Comparison of ENCODE assay signal across 25 cellular contexts in genomic region chr3:48581621-48582481, GRCh38. TPM values are rescaled to one million over a fixed set of nuclear protein-coding genes. Genes with fewer than 3 reads are reported as not detected.
DNase-seq lines count a peak whose midpoint lies in the region; ATAC-seq and TF ChIP-seq lines count a peak whose summit lies in the region.
"Had no signal": no experiment of that assay in that cellular context is flagged by ENCODE, and none has a peak within 500 bp of the region (broad histone marks: within the 10 kb centered on the region; RNA-seq: fewer than 3 reads in every experiment).

No MANE protein-coding gene starts in this region.

- intact Hi-C loops in left colon (cut with DNase I, micrococcal nuclease) = no loop called here

- H3K36me3 Mint-ChIP-seq in activated naive CD4-positive, alpha-beta T cell treated with anti-CD3 and anti-CD28 coated beads, Interleukin-2, amount 50 U/mL, for 72 hours = no peaks in the 10 kb centered on the region
- H3K36me3 Mint-ChIP-seq: CD8-positive, alpha-beta T cell had no signal

- no peaks in the 10 kb centered on the region for H4K20me1 ChIP-seq in osteoblast (ENCODE audit: insufficient read depth, low read length)

- no peak overlapping the region for H2AFZ ChIP-seq in osteoblast (ENCODE audit: low read length)

- no peaks in the 10 kb centered on the region for H3K4me1 ChIP-seq in osteoblast (ENCODE audit: insufficient read depth, low read length)
- H3K4me1 ChIP-seq: SJCRH30 had no signal

- H3K9me3 ChIP-seq in osteoblast (ENCODE audit: low read depth, low read length) = no peaks in the 10 kb centered on the region
- H3K9me3 ChIP-seq: SJCRH30 had no signal

- DNase-seq in activated naive CD4-positive, alpha-beta T cell treated with anti-CD3 and anti-CD28 coated beads, Interleukin-2, amount 50 U/mL, for 72 hours (ENCODE audit: low spot score in 2 of 2) = no peak
- DNase-seq in activated naive CD4-positive, alpha-beta T cell treated with anti-CD3 and anti-CD28 coated beads, Interleukin-2, amount 50 U/mL, for 16 hours = no peak
- DNase-seq in left colon (no peak), osteoblast (ENCODE audit: insufficient read length, low spot score, missing footprints) (peak; percentile 91), inferior parietal cortex (ENCODE audit: extremely low spot score) (no peak), cerebellar cortex (ENCODE audit: low spot score) (no peak)
- DNase-seq: 8988T; AML-193; C1 segment of cervical spinal cord; CD8-positive, alpha-beta T cell; DND-41; H7; Karpas-422; NCI-H1694; NCI-H2081; NCI-H2171; NCI-H345; NCI-H524; NCI-H774; NK-92 treated with Interleukin-12 subunit alpha and Interleukin-12 subunit beta, amount 100 ng/mL, for 24 hours; SJCRH30 had no signal

- H3K4me3 ChIP-seq in osteoblast (ENCODE audit: insufficient read depth, low read length) = no peak overlapping the region
- H3K4me3 ChIP-seq: GM12878, SJCRH30 had no signal

- H3K36me3 ChIP-seq in osteoblast (ENCODE audit: insufficient read depth, low read length) = peaks cover 16% of the 10 kb centered on the region
- H3K36me3 ChIP-seq: SJCRH30 had no signal

- H3K79me2 ChIP-seq in osteoblast (ENCODE audit: insufficient read depth, low read length) = no peaks in the 10 kb centered on the region

- no peak for ATAC-seq in activated naive CD4-positive, alpha-beta T cell treated with anti-CD3 and anti-CD28 coated beads, Interleukin-2, amount 50 U/mL, for 72 hours
- ATAC-seq in left colon = peak; percentile 20
- ATAC-seq: CD8-positive, alpha-beta T cell; GM12878; Panc1 had no signal

- H3K27ac Mint-ChIP-seq in activated naive CD4-positive, alpha-beta T cell treated with anti-CD3 and anti-CD28 coated beads, Interleukin-2, amount 50 U/mL, for 72 hours = peak overlapping the region; percentile 15 to 55
- H3K27ac Mint-ChIP-seq: CD8-positive, alpha-beta T cell had no signal

- H3K4me2 ChIP-seq in osteoblast (ENCODE audit: insufficient read depth, low read length) = no peak overlapping the region

- no peaks in the 10 kb centered on the region for H3K9me3 Mint-ChIP-seq in activated naive CD4-positive, alpha-beta T cell treated with anti-CD3 and anti-CD28 coated beads, Interleukin-2, amount 50 U/mL, for 72 hours
- H3K9me3 Mint-ChIP-seq: CD8-positive, alpha-beta T cell had no signal

- no peak overlapping the region for H3K27ac ChIP-seq in osteoblast (ENCODE audit: low read depth, low read length)
- H3K27ac ChIP-seq: SJCRH30 had no signal

- H3K27me3 ChIP-seq in osteoblast (ENCODE audit: insufficient read depth, low read length) = no peaks in the 10 kb centered on the region
- H3K27me3 ChIP-seq: SJCRH30 had no signal

- TF ChIP-seq CTCF in osteoblast (IDR thresholded peaks at IDR 0.05; ENCODE audit: extremely low read depth, low read depth, low read length) = no peak

RNA-seq across cellular contexts. Expression of gene COL7A1, which starts 13.3 kb away (rescaled TPM):
- 1 to 10 TPM; 3.2 to 5.5 TPM for total RNA-seq in activated naive CD4-positive, alpha-beta T cell treated with anti-CD3 and anti-CD28 coated beads, Interleukin-2, amount 50 U/mL, for 72 hours
- 1 to 10 TPM; 4.5 to 5.7 TPM for total RNA-seq in left colon
- 12.7 and 21.4 TPM in 2 replicates for total RNA-seq in osteoblast

RNA-seq across cellular contexts. Expression of gene UCN2, which starts 18.3 kb away (rescaled TPM):
- under 1 TPM in 1 of 2 donors, not detected in 1; 0.21 TPM for total RNA-seq in activated naive CD4-positive, alpha-beta T cell treated with anti-CD3 and anti-CD28 coated beads, Interleukin-2, amount 50 U/mL, for 72 hours
- not detected for total RNA-seq in left colon
- total RNA-seq in osteoblast = 0.29 and 0.72 TPM in 2 replicates
- total RNA-seq: CD8-positive, alpha-beta T cell; GM12878 had no signal

RNA-seq across cellular contexts. Expression of gene PFKFB4, which starts 25.2 kb away (rescaled TPM):
- total RNA-seq in activated naive CD4-positive, alpha-beta T cell treated with anti-CD3 and anti-CD28 coated beads, Interleukin-2, amount 50 U/mL, for 72 hours = 100 to 1,000 TPM in 1 of 2 donors, 1 to 10 TPM in 1; 6.3 to 139 TPM
- total RNA-seq in left colon (1 to 10 TPM; 6.0 to 10.0 TPM), osteoblast (12.3 and 12.4 TPM in 2 replicates)

RNA-seq across cellular contexts. Expression of gene UQCRC1, which starts 27.6 kb away (rescaled TPM):
- total RNA-seq in activated naive CD4-positive, alpha-beta T cell treated with anti-CD3 and anti-CD28 coated beads, Interleukin-2, amount 50 U/mL, for 72 hours = 100 to 1,000 TPM; 257 to 269 TPM
- 100 to 1,000 TPM; 613 to 797 TPM for total RNA-seq in left colon
- total RNA-seq in osteoblast = 299 and 308 TPM in 2 replicates

RNA-seq across cellular contexts. Expression of gene TMEM89, which starts 39.7 kb away (rescaled TPM):
- under 1 TPM in 1 of 2 donors, not detected in 1; 0.36 TPM for total RNA-seq in activated naive CD4-positive, alpha-beta T cell treated with anti-CD3 and anti-CD28 coated beads, Interleukin-2, amount 50 U/mL, for 72 hours
- 1 to 10 TPM in 1 of 2 donors, under 1 TPM in 1; 0.84 to 2.2 TPM for total RNA-seq in left colon
- 0.59 TPM in 1 of 2 replicates, not detected in the other for total RNA-seq in osteoblast
- total RNA-seq: CD8-positive, alpha-beta T cell; GM12878; H7; HT1080; M059J; SJCRH30 had no signal
